ENCODE assay signal across 1 cellular context in the genomic region with DNA sequence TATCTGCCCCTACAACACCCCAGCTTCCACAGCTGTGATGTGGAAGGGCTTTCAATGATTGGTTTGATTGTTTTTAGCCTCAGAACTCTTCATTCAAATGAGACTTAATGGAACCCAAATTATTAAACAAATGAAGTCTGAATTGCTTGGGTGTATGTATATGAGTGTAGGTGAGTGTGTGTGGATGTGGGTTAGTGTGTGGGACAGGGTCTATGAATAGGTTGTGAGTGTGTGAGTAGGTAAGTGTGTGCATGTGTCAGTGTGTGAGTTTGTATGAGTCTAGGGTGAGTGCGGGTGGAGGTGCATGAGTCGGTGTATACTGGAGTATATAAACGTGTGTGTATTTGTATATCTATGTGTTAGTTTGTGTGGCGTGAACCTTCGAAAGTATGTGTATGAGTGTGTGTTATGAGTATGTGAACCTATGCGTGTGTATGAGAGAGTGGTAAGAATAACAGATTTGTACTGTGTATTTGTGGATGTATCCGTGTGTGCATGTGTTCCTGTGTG.
TF ChIP-seq lines count a peak whose summit lies in the region.

No MANE protein-coding gene starts in this region.

TF ChIP-seq in HCT116, 20 proteins besides CTCF, POLR2A, EP300 and RAD21 (continued from another document):
- no peak for TF ChIP-seq EZH2phosphoT487 (IDR thresholded peaks at IDR 0.05; ENCODE audit: borderline replicate concordance)
- TF ChIP-seq, protein P1, sequence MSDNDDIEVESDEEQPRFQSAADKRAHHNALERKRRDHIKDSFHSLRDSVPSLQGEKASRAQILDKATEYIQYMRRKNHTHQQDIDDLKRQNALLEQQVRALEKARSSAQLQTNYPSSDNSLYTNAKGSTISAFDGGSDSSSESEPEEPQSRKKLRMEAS (IDR thresholded peaks at IDR 0.05): no peak
- TF ChIP-seq CEBPB (IDR thresholded peaks at IDR 0.05; ENCODE audit: low read depth): no peak
